Comparison of ENCODE assay signal across 1 cellular context in the genomic region with DNA sequence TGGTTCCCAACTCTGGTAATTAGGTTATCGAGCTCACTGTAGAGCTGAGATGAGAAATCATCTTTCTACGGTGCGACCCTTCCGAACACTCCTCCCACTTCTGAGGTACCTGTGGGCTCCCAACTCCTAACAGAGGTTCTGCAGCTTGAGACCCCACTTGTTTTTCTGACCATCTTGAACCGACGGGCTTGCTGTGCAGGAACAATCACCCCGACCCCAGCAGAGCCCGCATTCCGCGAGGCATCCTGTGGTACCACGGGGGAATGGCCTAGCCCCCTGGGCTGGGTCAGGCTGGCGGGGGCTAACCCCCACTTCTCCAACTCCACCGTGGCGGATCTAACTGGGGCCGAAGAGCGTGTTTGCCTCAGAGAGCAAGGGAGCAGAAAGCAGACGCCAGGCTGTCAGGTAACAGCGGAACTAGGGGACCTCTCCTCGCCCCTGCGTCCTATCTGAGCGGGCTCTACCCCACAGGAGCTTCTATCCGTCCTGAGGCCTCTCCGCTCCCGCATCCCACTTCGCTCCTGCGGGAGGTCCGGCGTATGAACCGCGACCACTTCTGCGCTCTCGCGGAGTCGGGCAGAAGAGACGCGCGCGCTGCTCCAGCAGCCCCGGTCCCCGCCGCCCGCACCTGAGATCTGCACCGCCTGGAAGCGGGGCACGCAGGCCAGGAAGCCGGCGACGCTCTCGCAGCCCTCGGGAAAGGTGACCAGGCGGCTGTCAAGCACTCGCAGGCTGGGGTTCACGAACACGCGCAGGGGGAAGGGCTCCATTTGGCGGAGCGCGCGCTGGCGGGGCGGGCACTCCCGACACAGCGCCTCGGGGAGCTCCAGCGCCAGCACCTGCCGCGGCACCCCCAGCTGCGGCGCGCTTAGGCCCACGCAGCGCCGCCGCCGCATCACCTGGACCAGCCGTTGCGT.
TF ChIP-seq lines count a peak whose summit lies in the region.

No MANE protein-coding gene starts in this region.

TF ChIP-seq in GM12878, 131 proteins besides CTCF, POLR2A, EP300 and RAD21:
- TF ChIP-seq HDAC6 (IDR thresholded peaks at IDR 0.05; ENCODE audit: unreplicated experiment), result peak; percentile 48
- TF ChIP-seq POU2F2 (IDR thresholded peaks at IDR 0.05; ENCODE audit: borderline replicate concordance, low read depth, low read length), result 0 out of 3 replicates have a peak, but pooled peaks have one; percentile 2
- TF ChIP-seq, protein P1, sequence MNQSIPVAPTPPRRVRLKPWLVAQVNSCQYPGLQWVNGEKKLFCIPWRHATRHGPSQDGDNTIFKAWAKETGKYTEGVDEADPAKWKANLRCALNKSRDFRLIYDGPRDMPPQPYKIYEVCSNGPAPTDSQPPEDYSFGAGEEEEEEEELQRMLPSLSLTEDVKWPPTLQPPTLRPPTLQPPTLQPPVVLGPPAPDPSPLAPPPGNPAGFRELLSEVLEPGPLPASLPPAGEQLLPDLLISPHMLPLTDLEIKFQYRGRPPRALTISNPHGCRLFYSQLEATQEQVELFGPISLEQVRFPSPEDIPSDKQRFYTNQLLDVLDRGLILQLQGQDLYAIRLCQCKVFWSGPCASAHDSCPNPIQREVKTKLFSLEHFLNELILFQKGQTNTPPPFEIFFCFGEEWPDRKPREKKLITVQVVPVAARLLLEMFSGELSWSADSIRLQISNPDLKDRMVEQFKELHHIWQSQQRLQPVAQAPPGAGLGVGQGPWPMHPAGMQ (IDR thresholded peaks at IDR 0.05; ENCODE audit: borderline replicate concordance), result no peak
- TF ChIP-seq, protein P2, sequence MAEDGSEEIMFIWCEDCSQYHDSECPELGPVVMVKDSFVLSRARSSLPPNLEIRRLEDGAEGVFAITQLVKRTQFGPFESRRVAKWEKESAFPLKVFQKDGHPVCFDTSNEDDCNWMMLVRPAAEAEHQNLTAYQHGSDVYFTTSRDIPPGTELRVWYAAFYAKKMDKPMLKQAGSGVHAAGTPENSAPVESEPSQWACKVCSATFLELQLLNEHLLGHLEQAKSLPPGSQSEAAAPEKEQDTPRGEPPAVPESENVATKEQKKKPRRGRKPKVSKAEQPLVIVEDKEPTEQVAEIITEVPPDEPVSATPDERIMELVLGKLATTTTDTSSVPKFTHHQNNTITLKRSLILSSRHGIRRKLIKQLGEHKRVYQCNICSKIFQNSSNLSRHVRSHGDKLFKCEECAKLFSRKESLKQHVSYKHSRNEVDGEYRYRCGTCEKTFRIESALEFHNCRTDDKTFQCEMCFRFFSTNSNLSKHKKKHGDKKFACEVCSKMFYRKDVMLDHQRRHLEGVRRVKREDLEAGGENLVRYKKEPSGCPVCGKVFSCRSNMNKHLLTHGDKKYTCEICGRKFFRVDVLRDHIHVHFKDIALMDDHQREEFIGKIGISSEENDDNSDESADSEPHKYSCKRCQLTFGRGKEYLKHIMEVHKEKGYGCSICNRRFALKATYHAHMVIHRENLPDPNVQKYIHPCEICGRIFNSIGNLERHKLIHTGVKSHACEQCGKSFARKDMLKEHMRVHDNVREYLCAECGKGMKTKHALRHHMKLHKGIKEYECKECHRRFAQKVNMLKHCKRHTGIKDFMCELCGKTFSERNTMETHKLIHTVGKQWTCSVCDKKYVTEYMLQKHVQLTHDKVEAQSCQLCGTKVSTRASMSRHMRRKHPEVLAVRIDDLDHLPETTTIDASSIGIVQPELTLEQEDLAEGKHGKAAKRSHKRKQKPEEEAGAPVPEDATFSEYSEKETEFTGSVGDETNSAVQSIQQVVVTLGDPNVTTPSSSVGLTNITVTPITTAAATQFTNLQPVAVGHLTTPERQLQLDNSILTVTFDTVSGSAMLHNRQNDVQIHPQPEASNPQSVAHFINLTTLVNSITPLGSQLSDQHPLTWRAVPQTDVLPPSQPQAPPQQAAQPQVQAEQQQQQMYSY (CRISPR knock-in tag; IDR thresholded peaks at IDR 0.05), result no peak
- TF ChIP-seq SMAD5 (IDR thresholded peaks at IDR 0.05; ENCODE audit: low read depth), result peak; percentile 17; the same call in 1 of the 2 replicates
- 0 out of 3 replicates have a peak, but pooled peaks of 1 of the 2 experiments have one; percentile 4 for TF ChIP-seq EGR1 (IDR thresholded peaks at IDR 0.05; ENCODE audit: borderline replicate concordance in 1 of 2, low read depth in 2 of 2, low read length in 2 of 2)
- TF ChIP-seq, protein P3, sequence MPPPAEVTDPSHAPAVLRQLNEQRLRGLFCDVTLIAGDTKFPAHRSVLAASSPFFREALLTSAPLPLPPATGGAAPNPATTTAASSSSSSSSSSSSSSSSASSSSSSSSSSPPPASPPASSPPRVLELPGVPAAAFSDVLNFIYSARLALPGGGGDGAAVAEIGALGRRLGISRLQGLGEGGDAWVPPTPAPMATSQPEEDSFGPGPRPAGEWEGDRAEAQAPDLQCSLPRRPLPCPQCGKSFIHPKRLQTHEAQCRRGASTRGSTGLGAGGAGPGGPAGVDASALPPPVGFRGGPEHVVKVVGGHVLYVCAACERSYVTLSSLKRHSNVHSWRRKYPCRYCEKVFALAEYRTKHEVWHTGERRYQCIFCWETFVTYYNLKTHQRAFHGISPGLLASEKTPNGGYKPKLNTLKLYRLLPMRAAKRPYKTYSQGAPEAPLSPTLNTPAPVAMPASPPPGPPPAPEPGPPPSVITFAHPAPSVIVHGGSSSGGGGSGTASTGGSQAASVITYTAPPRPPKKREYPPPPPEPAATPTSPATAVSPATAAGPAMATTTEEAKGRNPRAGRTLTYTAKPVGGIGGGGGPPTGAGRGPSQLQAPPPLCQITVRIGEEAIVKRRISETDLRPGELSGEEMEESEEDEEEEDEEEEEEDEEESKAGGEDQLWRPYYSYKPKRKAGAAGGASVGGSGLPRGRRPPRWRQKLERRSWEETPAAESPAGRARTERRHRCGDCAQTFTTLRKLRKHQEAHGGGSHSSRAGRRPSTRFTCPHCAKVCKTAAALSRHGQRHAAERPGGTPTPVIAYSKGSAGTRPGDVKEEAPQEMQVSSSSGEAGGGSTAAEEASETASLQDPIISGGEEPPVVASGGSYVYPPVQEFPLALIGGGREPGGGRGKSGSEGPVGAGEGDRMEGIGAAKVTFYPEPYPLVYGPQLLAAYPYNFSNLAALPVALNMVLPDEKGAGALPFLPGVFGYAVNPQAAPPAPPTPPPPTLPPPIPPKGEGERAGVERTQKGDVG (CRISPR knock-in tag; IDR thresholded peaks at IDR 0.05), result no peak
- TF ChIP-seq ZNF622 (IDR thresholded peaks at IDR 0.05), result no peak
- TF ChIP-seq EED (IDR thresholded peaks at IDR 0.05; ENCODE audit: low read depth), result no peak
- TF ChIP-seq GATAD2B (conservative IDR thresholded peaks at IDR 0.05; ENCODE audit: low read depth), result no peak
- 0 out of 2 replicates have a peak, but pooled peaks have one; percentile 23 for TF ChIP-seq TCF3 (IDR thresholded peaks at IDR 0.05; ENCODE audit: borderline replicate concordance, insufficient read depth, low read depth, low read length)
- TF ChIP-seq, protein P4, sequence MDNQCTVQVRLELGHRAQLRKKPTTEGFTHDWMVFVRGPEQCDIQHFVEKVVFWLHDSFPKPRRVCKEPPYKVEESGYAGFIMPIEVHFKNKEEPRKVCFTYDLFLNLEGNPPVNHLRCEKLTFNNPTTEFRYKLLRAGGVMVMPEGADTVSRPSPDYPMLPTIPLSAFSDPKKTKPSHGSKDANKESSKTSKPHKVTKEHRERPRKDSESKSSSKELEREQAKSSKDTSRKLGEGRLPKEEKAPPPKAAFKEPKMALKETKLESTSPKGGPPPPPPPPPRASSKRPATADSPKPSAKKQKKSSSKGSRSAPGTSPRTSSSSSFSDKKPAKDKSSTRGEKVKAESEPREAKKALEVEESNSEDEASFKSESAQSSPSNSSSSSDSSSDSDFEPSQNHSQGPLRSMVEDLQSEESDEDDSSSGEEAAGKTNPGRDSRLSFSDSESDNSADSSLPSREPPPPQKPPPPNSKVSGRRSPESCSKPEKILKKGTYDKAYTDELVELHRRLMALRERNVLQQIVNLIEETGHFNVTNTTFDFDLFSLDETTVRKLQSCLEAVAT (IDR thresholded peaks at IDR 0.05), result 0 out of 2 replicates have a peak, but pooled peaks have one; percentile 27
- peak; percentile 63; the same call in 1 of the 2 replicates for TF ChIP-seq TCF12 (IDR thresholded peaks at IDR 0.05; ENCODE audit: low read depth, low read length)
